Comparison of ENCODE assay signal across 1 cellular context in the genomic region with DNA sequence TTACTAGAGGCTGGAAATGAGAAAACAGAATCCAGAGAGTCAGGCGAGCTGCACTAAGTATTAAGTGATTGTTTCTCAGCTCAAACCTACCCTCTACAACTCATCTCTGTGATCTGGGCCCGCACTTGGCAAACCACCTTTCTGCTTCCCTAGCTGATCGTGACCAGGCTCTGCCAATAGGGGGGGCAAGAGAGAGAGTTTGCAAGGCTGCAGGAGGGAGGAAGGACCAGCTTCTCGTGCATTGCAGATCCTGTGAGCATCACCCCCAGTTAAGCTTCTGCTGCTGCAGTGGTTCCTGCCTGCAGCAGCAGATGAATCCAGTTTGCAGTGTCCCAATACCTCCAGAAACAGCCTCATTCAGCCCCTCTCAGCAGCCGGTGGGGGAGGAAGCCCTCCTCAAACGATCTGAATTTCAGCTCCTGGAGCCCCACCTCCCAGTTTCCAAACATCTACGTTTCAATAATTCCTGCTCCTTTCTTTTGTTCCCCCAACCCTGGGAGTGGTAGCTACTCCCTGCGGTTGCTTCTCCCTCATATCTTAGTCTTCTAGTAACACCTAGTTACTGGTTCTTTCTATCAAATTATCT.
TF ChIP-seq lines count a peak whose summit lies in the region.

No MANE protein-coding gene starts in this region.

TF ChIP-seq in HEK293, 187 proteins besides CTCF, POLR2A, EP300 and RAD21 (continued from another document):
- no peak for TF ChIP-seq ZSCAN16 (tag by site-specific recombination; IDR thresholded peaks at IDR 0.05)
- peak; percentile 67 for TF ChIP-seq ZNF2 (tag by site-specific recombination; IDR thresholded peaks at IDR 0.05)
- TF ChIP-seq ZNF600 (tag by site-specific recombination; IDR thresholded peaks at IDR 0.05) = peak; percentile 12; the same call in 1 of the 2 replicates
- TF ChIP-seq ZBTB48 (tag by site-specific recombination; IDR thresholded peaks at IDR 0.05) = no peak
- TF ChIP-seq, protein P1, sequence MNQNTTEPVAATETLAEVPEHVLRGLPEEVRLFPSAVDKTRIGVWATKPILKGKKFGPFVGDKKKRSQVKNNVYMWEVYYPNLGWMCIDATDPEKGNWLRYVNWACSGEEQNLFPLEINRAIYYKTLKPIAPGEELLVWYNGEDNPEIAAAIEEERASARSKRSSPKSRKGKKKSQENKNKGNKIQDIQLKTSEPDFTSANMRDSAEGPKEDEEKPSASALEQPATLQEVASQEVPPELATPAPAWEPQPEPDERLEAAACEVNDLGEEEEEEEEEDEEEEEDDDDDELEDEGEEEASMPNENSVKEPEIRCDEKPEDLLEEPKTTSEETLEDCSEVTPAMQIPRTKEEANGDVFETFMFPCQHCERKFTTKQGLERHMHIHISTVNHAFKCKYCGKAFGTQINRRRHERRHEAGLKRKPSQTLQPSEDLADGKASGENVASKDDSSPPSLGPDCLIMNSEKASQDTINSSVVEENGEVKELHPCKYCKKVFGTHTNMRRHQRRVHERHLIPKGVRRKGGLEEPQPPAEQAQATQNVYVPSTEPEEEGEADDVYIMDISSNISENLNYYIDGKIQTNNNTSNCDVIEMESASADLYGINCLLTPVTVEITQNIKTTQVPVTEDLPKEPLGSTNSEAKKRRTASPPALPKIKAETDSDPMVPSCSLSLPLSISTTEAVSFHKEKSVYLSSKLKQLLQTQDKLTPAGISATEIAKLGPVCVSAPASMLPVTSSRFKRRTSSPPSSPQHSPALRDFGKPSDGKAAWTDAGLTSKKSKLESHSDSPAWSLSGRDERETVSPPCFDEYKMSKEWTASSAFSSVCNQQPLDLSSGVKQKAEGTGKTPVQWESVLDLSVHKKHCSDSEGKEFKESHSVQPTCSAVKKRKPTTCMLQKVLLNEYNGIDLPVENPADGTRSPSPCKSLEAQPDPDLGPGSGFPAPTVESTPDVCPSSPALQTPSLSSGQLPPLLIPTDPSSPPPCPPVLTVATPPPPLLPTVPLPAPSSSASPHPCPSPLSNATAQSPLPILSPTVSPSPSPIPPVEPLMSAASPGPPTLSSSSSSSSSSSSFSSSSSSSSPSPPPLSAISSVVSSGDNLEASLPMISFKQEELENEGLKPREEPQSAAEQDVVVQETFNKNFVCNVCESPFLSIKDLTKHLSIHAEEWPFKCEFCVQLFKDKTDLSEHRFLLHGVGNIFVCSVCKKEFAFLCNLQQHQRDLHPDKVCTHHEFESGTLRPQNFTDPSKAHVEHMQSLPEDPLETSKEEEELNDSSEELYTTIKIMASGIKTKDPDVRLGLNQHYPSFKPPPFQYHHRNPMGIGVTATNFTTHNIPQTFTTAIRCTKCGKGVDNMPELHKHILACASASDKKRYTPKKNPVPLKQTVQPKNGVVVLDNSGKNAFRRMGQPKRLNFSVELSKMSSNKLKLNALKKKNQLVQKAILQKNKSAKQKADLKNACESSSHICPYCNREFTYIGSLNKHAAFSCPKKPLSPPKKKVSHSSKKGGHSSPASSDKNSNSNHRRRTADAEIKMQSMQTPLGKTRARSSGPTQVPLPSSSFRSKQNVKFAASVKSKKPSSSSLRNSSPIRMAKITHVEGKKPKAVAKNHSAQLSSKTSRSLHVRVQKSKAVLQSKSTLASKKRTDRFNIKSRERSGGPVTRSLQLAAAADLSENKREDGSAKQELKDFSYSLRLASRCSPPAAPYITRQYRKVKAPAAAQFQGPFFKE (tag by site-specific recombination; IDR thresholded peaks at IDR 0.05; ENCODE audit: borderline replicate concordance) = no peak
- TF ChIP-seq ZNF776 (tag by site-specific recombination; IDR thresholded peaks at IDR 0.05; ENCODE audit: borderline replicate concordance) = no peak
- TF ChIP-seq, protein P2, sequence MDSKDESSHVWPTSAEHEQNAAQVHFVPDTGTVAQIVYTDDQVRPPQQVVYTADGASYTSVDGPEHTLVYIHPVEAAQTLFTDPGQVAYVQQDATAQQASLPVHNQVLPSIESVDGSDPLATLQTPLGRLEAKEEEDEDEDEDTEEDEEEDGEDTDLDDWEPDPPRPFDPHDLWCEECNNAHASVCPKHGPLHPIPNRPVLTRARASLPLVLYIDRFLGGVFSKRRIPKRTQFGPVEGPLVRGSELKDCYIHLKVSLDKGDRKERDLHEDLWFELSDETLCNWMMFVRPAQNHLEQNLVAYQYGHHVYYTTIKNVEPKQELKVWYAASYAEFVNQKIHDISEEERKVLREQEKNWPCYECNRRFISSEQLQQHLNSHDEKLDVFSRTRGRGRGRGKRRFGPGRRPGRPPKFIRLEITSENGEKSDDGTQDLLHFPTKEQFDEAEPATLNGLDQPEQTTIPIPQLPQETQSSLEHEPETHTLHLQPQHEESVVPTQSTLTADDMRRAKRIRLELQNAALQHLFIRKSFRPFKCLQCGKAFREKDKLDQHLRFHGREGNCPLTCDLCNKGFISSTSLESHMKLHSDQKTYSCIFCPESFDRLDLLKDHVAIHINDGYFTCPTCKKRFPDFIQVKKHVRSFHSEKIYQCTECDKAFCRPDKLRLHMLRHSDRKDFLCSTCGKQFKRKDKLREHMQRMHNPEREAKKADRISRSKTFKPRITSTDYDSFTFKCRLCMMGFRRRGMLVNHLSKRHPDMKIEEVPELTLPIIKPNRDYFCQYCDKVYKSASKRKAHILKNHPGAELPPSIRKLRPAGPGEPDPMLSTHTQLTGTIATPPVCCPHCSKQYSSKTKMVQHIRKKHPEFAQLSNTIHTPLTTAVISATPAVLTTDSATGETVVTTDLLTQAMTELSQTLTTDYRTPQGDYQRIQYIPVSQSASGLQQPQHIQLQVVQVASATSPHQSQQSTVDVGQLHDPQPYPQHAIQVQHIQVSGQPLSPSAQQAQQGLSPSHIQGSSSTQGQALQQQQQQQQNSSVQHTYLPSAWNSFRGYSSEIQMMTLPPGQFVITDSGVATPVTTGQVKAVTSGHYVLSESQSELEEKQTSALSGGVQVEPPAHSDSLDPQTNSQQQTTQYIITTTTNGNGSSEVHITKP (tag by site-specific recombination; IDR thresholded peaks at IDR 0.05) = peak; percentile 79
- TF ChIP-seq, protein P3, sequence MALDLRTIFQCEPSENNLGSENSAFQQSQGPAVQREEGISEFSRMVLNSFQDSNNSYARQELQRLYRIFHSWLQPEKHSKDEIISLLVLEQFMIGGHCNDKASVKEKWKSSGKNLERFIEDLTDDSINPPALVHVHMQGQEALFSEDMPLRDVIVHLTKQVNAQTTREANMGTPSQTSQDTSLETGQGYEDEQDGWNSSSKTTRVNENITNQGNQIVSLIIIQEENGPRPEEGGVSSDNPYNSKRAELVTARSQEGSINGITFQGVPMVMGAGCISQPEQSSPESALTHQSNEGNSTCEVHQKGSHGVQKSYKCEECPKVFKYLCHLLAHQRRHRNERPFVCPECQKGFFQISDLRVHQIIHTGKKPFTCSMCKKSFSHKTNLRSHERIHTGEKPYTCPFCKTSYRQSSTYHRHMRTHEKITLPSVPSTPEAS (tag by site-specific recombination; IDR thresholded peaks at IDR 0.05) = no peak
